ENCODE assay signal across 9 cellular contexts in the genomic region with DNA sequence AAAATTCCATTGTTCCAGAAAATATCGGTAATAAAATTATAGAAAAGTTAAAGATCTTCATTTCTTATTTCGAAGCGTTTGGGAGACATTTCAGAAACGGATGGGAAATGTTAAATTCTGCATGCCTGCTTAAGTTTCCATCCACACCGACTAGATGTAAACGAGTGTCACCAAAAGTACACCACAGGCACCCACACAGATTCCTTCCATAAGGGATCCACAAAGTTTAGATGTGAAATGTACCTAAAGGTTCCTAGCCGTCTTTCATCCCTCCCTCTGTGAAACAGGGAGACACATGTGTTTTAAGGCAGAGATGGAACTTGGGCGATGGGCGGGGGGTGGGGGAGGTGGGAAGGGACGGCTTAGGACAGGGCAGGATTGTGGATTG. TPM values are rescaled to one million over a fixed set of nuclear protein-coding genes. Genes with fewer than 3 reads are reported as not detected.
DNase-seq lines count a peak whose midpoint lies in the region; TF ChIP-seq lines count a peak whose summit lies in the region.
"Had no signal": no experiment of that assay in that cellular context is flagged by ENCODE, and none has a peak within 500 bp of the region (broad histone marks: within the 10 kb centered on the region; RNA-seq: fewer than 3 reads in every experiment).

No MANE protein-coding gene starts in this region.

- no peak overlapping the region for H2AFZ ChIP-seq in smooth muscle cell (ENCODE audit: low read depth)

- no peak for DNase-seq in ascending aorta (ENCODE audit: low spot score in 2 of 2)
- DNase-seq in smooth muscle cell (lab: John Stamatoyannopoulos, UW; ENCODE audit: unreplicated experiment): no peak
- DNase-seq in inferior parietal cortex (ENCODE audit: extremely low spot score): no peak
- DNase-seq in GDM1 (lab: John Stamatoyannopoulos, UW): no peak
- no peak for DNase-seq in activated CD4-positive, alpha-beta T cell treated with anti-CD3 and anti-CD28 coated beads, Interleukin-2, amount 50 U/mL, for 4 hours
- no peak for DNase-seq in activated T-cell treated with anti-CD3 and anti-CD28 coated beads for 4 hours
- DNase-seq: GF-D8 had no signal

- H3K9ac ChIP-seq in HUES48 (ENCODE audit: low read depth, low read length): peak overlapping the region; percentile 51
- H3K9ac ChIP-seq in iPS-15b (ENCODE audit: low read depth, low read length): no peak overlapping the region
- H3K9ac ChIP-seq in smooth muscle cell (ENCODE audit: low read depth): no peak overlapping the region

- H3K4me3 ChIP-seq in HUES48 (ENCODE audit: low read depth, low read length) (peak overlapping the region; percentile 80), ascending aorta (peak overlapping the region; percentile 75 to 98), iPS-15b (ENCODE audit: low read depth, low read length) (peak overlapping the region; percentile 93), smooth muscle cell (peak overlapping the region; percentile 62)

- H3K27ac ChIP-seq in HUES48 (ENCODE audit: low read depth, low read length) (peak overlapping the region; percentile 88), ascending aorta (peak overlapping the region; percentile 97 to 99), smooth muscle cell (ENCODE audit: low read depth) (peak overlapping the region; percentile 77)

- no peak for TF ChIP-seq CTCF in ascending aorta (IDR thresholded peaks at IDR 0.05)
- TF ChIP-seq CTCF in smooth muscle cell (IDR thresholded peaks at IDR 0.05; ENCODE audit: borderline replicate concordance, insufficient read depth, poor library complexity, severe bottlenecking): no peak

- H3K36me3 ChIP-seq in HUES48 (ENCODE audit: control insufficient read depth, insufficient read depth, low read length): no peaks in the 10 kb centered on the region
- peaks cover 0 to 4% of the 10 kb centered on the region in 2 donors for H3K36me3 ChIP-seq in ascending aorta
- H3K36me3 ChIP-seq in iPS-15b (ENCODE audit: control insufficient read depth, insufficient read depth, low read length): no peaks in the 10 kb centered on the region
- no peaks in the 10 kb centered on the region for H3K36me3 ChIP-seq in smooth muscle cell (ENCODE audit: low read depth)

- WGBS in smooth muscle cell (ENCODE audit: low lambda C conversion rate): 7% methylated on average over 10 of the region's 10 CpGs

- H4K20me1 ChIP-seq in smooth muscle cell (ENCODE audit: low read depth): no peaks in the 10 kb centered on the region

- intact Hi-C loops in ascending aorta (cut with DNase I): loop anchor here (2.0 kb wide), 1 partner anchor 81 kb away; no protein-coding TSS in a partner anchor

- peaks cover 4% of the 10 kb centered on the region for H3K79me2 ChIP-seq in smooth muscle cell (ENCODE audit: low read depth)

- H3K27me3 ChIP-seq in HUES48 (ENCODE audit: control insufficient read depth, insufficient read depth, low read length) (peaks cover 24% of the 10 kb centered on the region), ascending aorta (no peaks in the 10 kb centered on the region), iPS-15b (ENCODE audit: control insufficient read depth, insufficient read depth, low read length) (peaks cover 31% of the 10 kb centered on the region), smooth muscle cell (ENCODE audit: low read depth) (no peaks in the 10 kb centered on the region)

- H3F3A ChIP-seq in smooth muscle cell (ENCODE audit: low read depth): no peaks in the 10 kb centered on the region

- H3K4me2 ChIP-seq in smooth muscle cell: peak overlapping the region; percentile 97

- H3K4me1 ChIP-seq in HUES48 (ENCODE audit: control insufficient read depth, insufficient read depth, low read length) (peaks cover 51% of the 10 kb centered on the region), ascending aorta (peaks cover 0 to 10% of the 10 kb centered on the region in 2 donors), iPS-15b (ENCODE audit: control insufficient read depth, insufficient read depth, low read length) (peaks cover 24% of the 10 kb centered on the region), smooth muscle cell (ENCODE audit: low read depth) (peaks cover 9% of the 10 kb centered on the region)

- H3K9me3 ChIP-seq in HUES48 (ENCODE audit: control insufficient read depth, insufficient read depth, low read length): no peaks in the 10 kb centered on the region
- H3K9me3 ChIP-seq in ascending aorta: no peaks in the 10 kb centered on the region
- H3K9me3 ChIP-seq in iPS-15b (ENCODE audit: control insufficient read depth, insufficient read depth, low read length): no peaks in the 10 kb centered on the region
- H3K9me3 ChIP-seq in smooth muscle cell (replicated peaks; ENCODE audit: low read depth): no peaks in the 10 kb centered on the region

RNA-seq across cellular contexts. Expression of gene CAV1, which starts 0.6 kb away (rescaled TPM):
- total RNA-seq in ascending aorta: 156 TPM
- 63.4 and 84.7 TPM in 2 replicates for total RNA-seq in smooth muscle cell
- polyA plus RNA-seq in smooth muscle cell: 55.8 and 71.9 TPM in 2 replicates

RNA-seq across cellular contexts. Expression of gene CAV2, which starts 24.7 kb away (rescaled TPM):
- 92.6 TPM for total RNA-seq in ascending aorta
- total RNA-seq in smooth muscle cell: 68.0 and 77.9 TPM in 2 replicates
- polyA plus RNA-seq in smooth muscle cell: 38.8 and 55.5 TPM in 2 replicates
